ENCODE assay signal across 1 cellular context in the genomic region with DNA sequence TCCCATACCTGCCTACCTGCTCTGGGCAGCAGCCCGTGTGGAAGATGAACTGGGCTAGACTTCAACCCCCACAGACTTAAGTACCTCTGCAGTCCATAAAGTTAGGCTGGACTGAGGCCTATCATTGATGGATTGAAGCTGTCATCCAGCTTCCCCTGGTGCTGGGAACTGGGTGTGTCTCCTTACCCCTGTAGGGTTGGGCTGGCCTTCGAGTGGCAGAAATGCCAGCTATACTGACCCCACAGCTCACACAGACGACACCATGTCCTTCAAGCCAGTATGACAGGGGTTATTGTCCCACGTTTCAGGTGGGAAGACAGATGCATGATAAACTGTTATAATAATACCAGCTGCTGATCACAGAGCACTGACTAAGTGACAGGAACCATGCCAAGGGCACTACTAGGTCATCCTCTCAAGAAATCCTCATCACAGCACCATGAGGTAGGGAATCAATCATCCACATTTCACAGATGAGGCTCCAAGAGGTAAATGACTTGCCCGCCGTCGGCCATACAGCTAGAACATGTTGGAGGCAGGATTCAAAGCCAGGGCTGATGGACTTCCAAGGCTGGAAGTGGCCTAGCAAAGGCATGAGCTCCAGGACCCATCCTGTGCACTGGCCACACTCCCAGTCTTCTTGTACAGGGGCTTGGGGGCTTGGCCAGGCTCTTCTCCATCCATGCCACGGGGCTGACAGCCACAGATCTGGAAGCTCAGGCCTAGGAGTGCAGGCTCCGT.
TF ChIP-seq lines count a peak whose summit lies in the region.

Gene BEST4 (minus strand): TSS at position 51 of the 741 bp plus-strand sequence. CDS start 465 bp downstream, outside the sequence.

TF ChIP-seq in WTC11, 78 proteins besides CTCF, POLR2A, EP300 and RAD21 (continued from another document):
- TF ChIP-seq SMAD3 (CRISPR knock-in tag; IDR thresholded peaks at IDR 0.05; ENCODE audit: borderline replicate concordance) (no peak), MXD4 (CRISPR knock-in tag; IDR thresholded peaks at IDR 0.05; ENCODE audit: borderline replicate concordance) (no peak), NR3C1 (CRISPR knock-in tag; conservative IDR thresholded peaks at IDR 0.05; ENCODE audit: low read depth) (no peak)
TF ChIP-seq in WTC11: peak in this region for 0.
